Comparison of ENCODE assay signal across 8 cellular contexts in genomic region chr10:79381804-79382221, GRCh38. TPM values are rescaled to one million over a fixed set of nuclear protein-coding genes. Genes with fewer than 3 reads are reported as not detected.
A peak's percentile ranks its signal among the peaks of the same experiment; 100 is the strongest.
DNase-seq lines count a peak whose midpoint lies in the region; ATAC-seq and TF ChIP-seq lines count a peak whose summit lies in the region.

No MANE protein-coding gene starts in this region.

- H3K9me3 ChIP-seq in SJCRH30 (replicated peaks) (no peaks in the 10 kb centered on the region), ovary (no peaks in the 10 kb centered on the region)

- intact Hi-C loops in ovary (cut with DNase I), result loop anchor here in 2 of 4 donors (5.0 kb wide), 1 partner anchor 85 kb away; no protein-coding TSS in a partner anchor

- WGBS in ovary, 3 donors, result 40 to 52% (median 46%) methylated on average over 11 of the region's 11 CpGs

- H3K27me3 ChIP-seq in SJCRH30 (no peaks in the 10 kb centered on the region), ovary (no peaks in the 10 kb centered on the region)

- no peak for TF ChIP-seq EP300 in ovary (IDR thresholded peaks at IDR 0.05)

- H3K36me3 ChIP-seq in SJCRH30, result peaks cover 5% of the 10 kb centered on the region; the same call in 1 of the 2 replicates
- no peaks in the 10 kb centered on the region for H3K36me3 ChIP-seq in ovary

- DNase-seq in D341Med (ENCODE audit: low spot score) (peak; percentile 33), SJCRH30 (peak; percentile 74), globus pallidus (ENCODE audit: low spot score) (peak; percentile 64), ovary (peak; percentile 54 to 80 (median 61)), activated gamma-delta T cell (lab: John Stamatoyannopoulos, UW) (no peak)

- peaks cover 33% of the 10 kb centered on the region for H3K4me1 ChIP-seq in SJCRH30
- peaks cover 30% of the 10 kb centered on the region for H3K4me1 ChIP-seq in ovary (ENCODE audit: insufficient read depth)

- H3K27ac ChIP-seq in SJCRH30 (peak overlapping the region; percentile 14; the same call in 1 of the 2 replicates), ovary (peak overlapping the region in 1 of 2 donors; percentile 53)

- ATAC-seq in GM21515 (IDR thresholded peaks at IDR 0.05; ENCODE audit: unreplicated experiment) (no peak), HG03565 (IDR thresholded peaks at IDR 0.05; ENCODE audit: unreplicated experiment) (no peak), HG03354 (IDR thresholded peaks at IDR 0.05; ENCODE audit: poor library complexity, severe bottlenecking, unreplicated experiment) (no peak)

- no peak for TF ChIP-seq CTCF in ovary (IDR thresholded peaks at IDR 0.05)

- TF ChIP-seq POLR2A in ovary (IDR thresholded peaks at IDR 0.05), result no peak

- H3K4me3 ChIP-seq in SJCRH30, result no peak overlapping the region
- no peak overlapping the region for H3K4me3 ChIP-seq in ovary

RNA-seq across cellular contexts. Expression of gene PPIF, which starts 34.5 kb away (rescaled TPM):
- total RNA-seq in SJCRH30 (2014; rRNA removed; shearing (Covaris generic)), result 98.8 and 103 TPM in 2 replicates
- total RNA-seq in ovary, result 10 to 100 TPM; 15.5 to 39.2 (median 32.3) TPM
- 10 to 100 TPM; 18.3 to 64.3 TPM for polyA plus RNA-seq in ovary
